11 cellular contexts compared by ENCODE assay signal in the genomic region with DNA sequence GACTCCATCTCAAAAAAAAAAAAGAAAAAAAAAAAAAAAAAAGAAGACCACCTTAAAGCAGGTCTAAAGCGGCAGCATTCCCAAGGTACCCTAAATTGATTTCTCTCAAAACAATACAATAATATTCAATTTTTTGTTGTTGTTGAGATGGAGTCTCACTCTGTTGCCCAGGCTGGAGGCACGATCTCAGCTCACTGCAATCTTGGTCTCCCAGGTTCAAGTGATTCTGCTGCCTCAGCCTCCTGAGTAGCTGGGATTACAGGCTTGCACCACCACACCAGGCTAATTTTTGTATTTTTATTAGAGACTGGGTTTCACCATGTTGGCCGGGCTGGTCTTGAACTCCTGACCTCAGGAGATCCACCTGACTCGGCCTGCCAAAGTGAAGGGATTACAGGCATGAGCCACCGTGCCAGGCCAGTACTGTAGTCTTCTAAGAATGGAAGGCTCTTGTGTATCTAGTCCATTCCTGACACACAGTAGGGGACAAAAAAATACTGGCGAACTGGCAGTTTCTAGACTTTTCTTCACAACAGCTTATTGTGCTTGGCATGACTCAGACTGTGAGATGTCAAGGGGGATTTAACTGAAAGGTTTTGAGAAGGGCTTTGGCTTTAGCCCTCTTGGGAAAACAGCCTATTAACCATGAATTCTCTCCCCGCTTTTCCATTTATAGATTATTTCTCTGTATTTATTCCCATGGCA. TPM values are rescaled to one million over a fixed set of nuclear protein-coding genes. Genes with fewer than 3 reads are reported as not detected.
DNase-seq lines count a peak whose midpoint lies in the region; ATAC-seq and TF ChIP-seq lines count a peak whose summit lies in the region.
"Had no signal": no experiment of that assay in that cellular context is flagged by ENCODE, and none has a peak within 500 bp of the region (broad histone marks: within the 10 kb centered on the region; RNA-seq: fewer than 3 reads in every experiment).

No MANE protein-coding gene starts in this region.

- H3K4me3 ChIP-seq in thoracic aorta (no peak overlapping the region), right atrium auricular region (no peak overlapping the region)
- H3K4me3 ChIP-seq: lung had no signal

- peak overlapping the region; percentile 52 to 54 for H3K27ac ChIP-seq in thoracic aorta
- peak overlapping the region in 1 of 2 donors; percentile 20 for H3K27ac ChIP-seq in right atrium auricular region
- H3K27ac ChIP-seq: KMS-11 had no signal

- peak overlapping the region; percentile 89 for H3K27ac Mint-ChIP-seq in activated naive CD4-positive, alpha-beta T cell treated with anti-CD3 and anti-CD28 coated beads for 36 hours
- H3K27ac Mint-ChIP-seq in activated naive CD8-positive, alpha-beta T cell treated with anti-CD3 and anti-CD28 coated beads for 36 hours: peak overlapping the region; percentile 87

- H3K4me1 ChIP-seq in thoracic aorta (ENCODE audit: control insufficient read depth in 1 of 2, low read depth in 2 of 2) (peaks cover 17 to 40% of the 10 kb centered on the region in 2 donors), right atrium auricular region (peaks cover 0 to 12% of the 10 kb centered on the region in 2 donors)

- CTCF ChIA-PET in activated naive CD4-positive, alpha-beta T cell treated with anti-CD3 and anti-CD28 coated beads for 36 hours (lab: Charles Lee): interaction anchor here (1.1 kb wide), 1 partner anchor 36 kb away, joined by 4 read pairs; no protein-coding TSS in a partner anchor

- intact Hi-C loops in activated naive CD4-positive, alpha-beta T cell treated with anti-CD3 and anti-CD28 coated beads for 36 hours (cut with micrococcal nuclease): no loop called here

- H3K9me3 Mint-ChIP-seq in activated naive CD4-positive, alpha-beta T cell treated with anti-CD3 and anti-CD28 coated beads for 36 hours: no peaks in the 10 kb centered on the region
- peaks cover 3% of the 10 kb centered on the region for H3K9me3 Mint-ChIP-seq in activated naive CD8-positive, alpha-beta T cell treated with anti-CD3 and anti-CD28 coated beads for 36 hours

- H3K27me3 ChIP-seq in thoracic aorta (replicated peaks; ENCODE audit: insufficient read depth): no peaks in the 10 kb centered on the region
- no peaks in the 10 kb centered on the region for H3K27me3 ChIP-seq in right atrium auricular region

- H3K36me3 ChIP-seq in thoracic aorta (no peaks in the 10 kb centered on the region), right atrium auricular region (no peaks in the 10 kb centered on the region)

- TF ChIP-seq CTCF in thoracic aorta (IDR thresholded peaks at IDR 0.05): no peak
- no peak for TF ChIP-seq CTCF in right atrium auricular region (IDR thresholded peaks at IDR 0.05)

- peaks cover 77% of the 10 kb centered on the region for H3K4me1 Mint-ChIP-seq in activated naive CD4-positive, alpha-beta T cell treated with anti-CD3 and anti-CD28 coated beads for 36 hours (ENCODE audit: low read depth)
- H3K4me1 Mint-ChIP-seq in activated naive CD8-positive, alpha-beta T cell treated with anti-CD3 and anti-CD28 coated beads for 36 hours: peaks cover 72% of the 10 kb centered on the region

- H3K9me3 ChIP-seq in thoracic aorta: no peaks in the 10 kb centered on the region
- H3K9me3 ChIP-seq in right atrium auricular region: no peaks in the 10 kb centered on the region

- peaks cover 31% of the 10 kb centered on the region for H3K36me3 Mint-ChIP-seq in activated naive CD4-positive, alpha-beta T cell treated with anti-CD3 and anti-CD28 coated beads for 36 hours (ENCODE audit: low read depth)
- H3K36me3 Mint-ChIP-seq in activated naive CD8-positive, alpha-beta T cell treated with anti-CD3 and anti-CD28 coated beads for 36 hours: peaks cover 27% of the 10 kb centered on the region

- DNase-seq in activated naive CD4-positive, alpha-beta T cell treated with anti-CD3 and anti-CD28 coated beads for 36 hours: peak; percentile 24
- no peak for DNase-seq in activated naive CD4-positive, alpha-beta T cell treated with anti-CD3 and anti-CD28 coated beads, Interleukin-2, amount 50 U/mL, for 16 hours
- no peak for DNase-seq in activated naive CD8-positive, alpha-beta T cell treated with anti-CD3 and anti-CD28 coated beads for 36 hours
- DNase-seq in thoracic aorta (ENCODE audit: low spot score) (no peak), right atrium auricular region (ENCODE audit: low spot score) (no peak)
- DNase-seq: PC-3 had no signal

- H3K4me3 Mint-ChIP-seq in activated naive CD4-positive, alpha-beta T cell treated with anti-CD3 and anti-CD28 coated beads for 36 hours: no peak overlapping the region
- no peak overlapping the region for H3K4me3 Mint-ChIP-seq in activated naive CD8-positive, alpha-beta T cell treated with anti-CD3 and anti-CD28 coated beads for 36 hours

- H3K27me3 Mint-ChIP-seq in activated naive CD4-positive, alpha-beta T cell treated with anti-CD3 and anti-CD28 coated beads for 36 hours (ENCODE audit: low read depth): no peaks in the 10 kb centered on the region
- H3K27me3 Mint-ChIP-seq in activated naive CD8-positive, alpha-beta T cell treated with anti-CD3 and anti-CD28 coated beads for 36 hours: no peaks in the 10 kb centered on the region

- ATAC-seq in HG03135 (IDR thresholded peaks at IDR 0.05; ENCODE audit: unreplicated experiment) (peak; percentile 18), thoracic aorta (ENCODE audit: insufficient number of reproducible peaks, low FRiP score, low read depth) (no peak), HG03095 (IDR thresholded peaks at IDR 0.05; ENCODE audit: unreplicated experiment) (no peak), HG02571 (IDR thresholded peaks at IDR 0.05; ENCODE audit: unreplicated experiment) (no peak)
- ATAC-seq: PC-3 had no signal

RNA-seq across cellular contexts. Expression of gene CDR2, which starts 17.3 kb away (rescaled TPM):
- 10 to 100 TPM; 42.5 to 42.8 TPM for total RNA-seq in activated naive CD4-positive, alpha-beta T cell treated with anti-CD3 and anti-CD28 coated beads for 36 hours
- total RNA-seq in activated naive CD8-positive, alpha-beta T cell treated with anti-CD3 and anti-CD28 coated beads for 36 hours: 10 to 100 TPM; 31.6 to 34.7 TPM
- total RNA-seq in thoracic aorta (10 to 100 TPM; 41.2 to 55.0 TPM), right atrium auricular region (10 to 100 TPM in 1 of 2 donors, 1 to 10 TPM in 1; 7.2 to 16.1 TPM)

RNA-seq across cellular contexts. Expression of gene POLR3E, which starts 59.9 kb away (rescaled TPM):
- total RNA-seq in activated naive CD4-positive, alpha-beta T cell treated with anti-CD3 and anti-CD28 coated beads for 36 hours: 10 to 100 TPM; 72.9 to 74.7 TPM
- 10 to 100 TPM; 94.3 to 95.8 TPM for total RNA-seq in activated naive CD8-positive, alpha-beta T cell treated with anti-CD3 and anti-CD28 coated beads for 36 hours
- total RNA-seq in thoracic aorta (100 to 1,000 TPM in 1 of 2 donors, 10 to 100 TPM in 1; 62.9 to 112 TPM), right atrium auricular region (10 to 100 TPM; 30.3 to 31.1 TPM)
